Comparison of ENCODE assay signal across 8 cellular contexts in genomic region chr17:76264755-76265623, GRCh38. TPM values are rescaled to one million over a fixed set of nuclear protein-coding genes. Genes with fewer than 3 reads are reported as not detected.
DNase-seq lines count a peak whose midpoint lies in the region; ATAC-seq and TF ChIP-seq lines count a peak whose summit lies in the region.

Gene UBALD2 (plus strand): TSS chr17:76265348. CDS start chr17:76265506, 158 bp downstream.

- peak within 1 kb of the TSS; percentile 80 for H3K27ac Mint-ChIP-seq in WTC11

- H3K36me3 Mint-ChIP-seq in WTC11 = peaks cover 7% of the 10 kb centered on the region; the same call in 1 of the 2 replicates

- peak within 1 kb of the TSS; percentile 71 for H3K4me3 Mint-ChIP-seq in WTC11

- no peaks in the 10 kb centered on the region for H3K27me3 Mint-ChIP-seq in WTC11 (ENCODE audit: low read depth)

- no peaks in the 10 kb centered on the region for H3K36me3 ChIP-seq in smooth muscle cell (ENCODE audit: low read depth)

- DNase-seq in AG04450 (ENCODE audit: low read depth, low spot score) = peak; percentile 100
- DNase-seq in NCI-H226 = peak; percentile 99
- DNase-seq in WTC11 (ENCODE audit: low spot score) = peak; percentile 99
- DNase-seq in cardiac fibroblast (ENCODE audit: low read depth in 2 of 2) = peak; percentile 100
- DNase-seq in iPS-NIHi7 (ENCODE audit: extremely low spot score) = peak; percentile 99
- peak; percentile 97 for DNase-seq in smooth muscle cell (lab: John Stamatoyannopoulos, UW; ENCODE audit: unreplicated experiment)

- peaks cover 12% of the 10 kb centered on the region for H4K20me1 ChIP-seq in smooth muscle cell (ENCODE audit: low read depth)

- H3K4me1 Mint-ChIP-seq in WTC11 = peaks cover 43% of the 10 kb centered on the region

- H3F3A ChIP-seq in smooth muscle cell (ENCODE audit: low read depth) = peaks cover 13% of the 10 kb centered on the region

- peak within 1 kb of the TSS; percentile 98 for H3K9ac ChIP-seq in smooth muscle cell (ENCODE audit: low read depth)

- H3K27ac ChIP-seq in AG04450 (ENCODE audit: low read depth, low read length) (peak within 1 kb of the TSS; percentile 66), smooth muscle cell (ENCODE audit: low read depth) (peak within 1 kb of the TSS; percentile 91)

- peaks cover 13% of the 10 kb centered on the region for H3K4me1 ChIP-seq in smooth muscle cell (ENCODE audit: low read depth)

- H3K4me2 ChIP-seq in smooth muscle cell = peak within 1 kb of the TSS; percentile 94

- H3K27me3 ChIP-seq in AG04450 (ENCODE audit: control insufficient read depth, insufficient read depth, low read length) (no peaks in the 10 kb centered on the region), smooth muscle cell (ENCODE audit: low read depth) (no peaks in the 10 kb centered on the region)

- H3K79me2 ChIP-seq in smooth muscle cell (ENCODE audit: low read depth) = peaks cover 21% of the 10 kb centered on the region

- POLR2A ChIA-PET in AG04450 (lab: Yijun Ruan, JAX) (interaction anchor here (0.6 to 1.8 kb wide), 15 partner anchors 13 to 280 kb away, joined by 3 to 14 read pairs (median 4); partner anchors contain the start of genes EXOC7, SPHK1 and ZACN), WTC11 (lab: Charles Lee) (interaction anchor here (0.6 to 1.0 kb wide), 3 partner anchors 10 to 130 kb away, joined by 3 to 4 read pairs (median 3); no protein-coding TSS in a partner anchor)

- ATAC-seq in GM18909 (IDR thresholded peaks at IDR 0.05; ENCODE audit: poor library complexity, unreplicated experiment) (peak; percentile 76), HG03175 (IDR thresholded peaks at IDR 0.05; ENCODE audit: unreplicated experiment) (peak; percentile 79), WTC11 (peak; percentile 95)

- CTCF ChIA-PET in AG04450 (lab: Charles Lee) = interaction anchor here (1.3 kb wide), 1 partner anchor 14 kb away, joined by 3 read pairs; no protein-coding TSS in a partner anchor
- CTCF ChIA-PET in WTC11 (lab: Charles Lee) = interaction anchor here (0.7 to 8.0 kb wide), 17 partner anchors 15 to 410 kb away, joined by 3 to 70 read pairs (median 4); partner anchors contain the start of gene WBP2

- H3K9me3 ChIP-seq in AG04450 (ENCODE audit: control insufficient read depth, insufficient read depth, low read length) (no peaks in the 10 kb centered on the region), smooth muscle cell (replicated peaks; ENCODE audit: low read depth) (no peaks in the 10 kb centered on the region)

- TF ChIP-seq CTCF in AG04450 (IDR thresholded peaks at IDR 0.05; ENCODE audit: low read depth, low read length) (no peak), WTC11 (IDR thresholded peaks at IDR 0.05) (no peak), cardiac fibroblast (IDR thresholded peaks at IDR 0.05; ENCODE audit: low read depth, low read length) (no peak), smooth muscle cell (IDR thresholded peaks at IDR 0.05; ENCODE audit: borderline replicate concordance, insufficient read depth, poor library complexity, severe bottlenecking) (no peak)

- WGBS in smooth muscle cell (ENCODE audit: low lambda C conversion rate) = under 1% methylated on average over 77 of the region's 94 CpGs

- H3K9me3 Mint-ChIP-seq in WTC11 = no peaks in the 10 kb centered on the region

- peak within 1 kb of the TSS; percentile 36 for H2AFZ ChIP-seq in smooth muscle cell (ENCODE audit: low read depth)

- H3K4me3 ChIP-seq in AG04450 (ENCODE audit: low read depth, low read length) (peak within 1 kb of the TSS; percentile 80), cardiac fibroblast (replicated peaks in 1 of 2; ENCODE audit: low read depth in 2 of 2, low read length in 2 of 2) (peak within 1 kb of the TSS; percentile 68 to 83), smooth muscle cell (peak within 1 kb of the TSS; percentile 95)

TF ChIP-seq in WTC11, 78 proteins besides CTCF, POLR2A, EP300 and RAD21:
- TF ChIP-seq RELA (CRISPR knock-in tag; IDR thresholded peaks at IDR 0.05; ENCODE audit: borderline replicate concordance) (no peak), ATF2 (CRISPR knock-in tag; IDR thresholded peaks at IDR 0.05; ENCODE audit: borderline replicate concordance, low read depth) (no peak), GABPB1 (CRISPR knock-in tag; IDR thresholded peaks at IDR 0.05) (peak; percentile 63), NFYB (CRISPR knock-in tag; conservative IDR thresholded peaks at IDR 0.05; ENCODE audit: low read depth) (peak; percentile 91), MYBL2 (CRISPR knock-in tag; IDR thresholded peaks at IDR 0.05) (peak; percentile 93; the same call in 1 of the 2 replicates), FOXK1 (CRISPR knock-in tag; IDR thresholded peaks at IDR 0.05) (peak; percentile 96), SP1 (CRISPR knock-in tag; conservative IDR thresholded peaks at IDR 0.05) (peak; percentile 81), ESRRA (CRISPR knock-in tag; IDR thresholded peaks at IDR 0.05; ENCODE audit: borderline replicate concordance) (0 out of 2 replicates have a peak, but pooled peaks have one; percentile 6)

RNA-seq across cellular contexts. Expression of gene UBALD2, which starts in this region (rescaled TPM):
- polyA plus RNA-seq in AG04450 (2011; rRNA removed) (16.3 and 18.1 TPM in 2 replicates), smooth muscle cell (7.0 and 11.0 TPM in 2 replicates)
- polyA minus RNA-seq in AG04450 (2011; rRNA and poly(A)+ RNA removed) = 4.4 and 5.2 TPM in 2 replicates
- total RNA-seq in WTC11 (2021) (24.4 to 30.3 TPM (median 28.2 TPM) in 3 replicates), smooth muscle cell (2.6 and 5.9 TPM in 2 replicates)

Comparison
In these comparisons a context has a peak if more than half of its experiments do, and no peak if none do; other contexts are left out.
1. Peak in every context shown above with its lines: DNase-seq, ATAC-seq, H3K4me3 ChIP-seq and H3K27ac ChIP-seq.